ENCODE assay signal across 9 cellular contexts in the genomic region with DNA sequence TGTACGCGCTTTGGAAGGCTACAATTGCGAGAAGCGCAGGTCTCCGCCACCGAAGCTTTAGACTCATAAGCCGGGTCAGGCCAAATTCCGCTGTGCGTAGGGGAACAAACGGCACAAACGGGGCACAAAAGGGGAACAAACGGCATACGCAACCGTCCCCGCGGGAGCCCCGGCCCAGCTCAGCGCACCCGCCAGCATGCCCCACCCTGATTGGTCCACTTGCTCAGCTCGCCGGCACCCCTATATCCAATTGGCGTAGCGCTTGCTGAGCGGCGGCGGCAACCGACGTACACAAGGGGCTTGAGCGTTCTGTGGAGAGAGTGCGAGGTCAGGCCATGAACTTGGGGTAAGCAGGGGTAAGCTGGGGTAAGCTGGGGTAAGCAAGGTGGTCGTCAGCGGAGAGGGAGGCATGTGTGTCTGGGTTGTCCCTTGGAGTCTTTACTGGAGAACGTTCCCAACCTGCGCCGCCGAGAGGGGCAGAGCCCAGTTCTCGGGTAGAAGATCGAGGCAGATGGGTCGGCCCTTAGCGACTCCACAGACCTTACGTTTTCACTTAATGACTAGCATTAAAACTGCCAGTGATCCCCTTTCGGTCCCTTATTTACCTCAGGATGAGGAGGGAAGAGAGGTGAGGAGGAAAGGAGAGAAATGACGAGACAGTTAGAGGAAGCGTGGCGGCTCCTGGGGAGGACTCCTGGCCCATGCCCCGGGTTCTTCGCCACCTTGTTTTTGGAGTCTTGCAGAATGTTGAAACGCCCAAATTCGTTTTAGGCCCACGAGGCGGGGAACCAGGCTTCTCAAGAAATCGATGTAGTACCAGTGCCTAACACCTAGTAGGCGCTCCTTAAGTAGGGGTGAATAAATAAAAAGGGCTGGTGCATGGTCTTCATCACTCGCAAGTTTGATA. TPM values are rescaled to one million over a fixed set of nuclear protein-coding genes. Genes with fewer than 3 reads are reported as not detected.
DNase-seq lines count a peak whose midpoint lies in the region; ATAC-seq, FAIRE-seq and TF ChIP-seq lines count a peak whose summit lies in the region.
"Had no signal": no experiment of that assay in that cellular context is flagged by ENCODE, and none has a peak within 500 bp of the region (broad histone marks: within the 10 kb centered on the region; RNA-seq: fewer than 3 reads in every experiment).

CCDC66 (plus strand) TSS at position 268 of the 907 bp plus-strand sequence; CDS start at position 336, 68 bp downstream.

- ATAC-seq in GM18870 (IDR thresholded peaks at IDR 0.05; ENCODE audit: unreplicated experiment), result peak; percentile 91
- ATAC-seq in HG03135 (IDR thresholded peaks at IDR 0.05; ENCODE audit: unreplicated experiment), result peak; percentile 99

- FAIRE-seq in small intestine (lab: Jason Lieb, UNC), result no peak
- FAIRE-seq: endometrium had no signal

- WGBS in small intestine, 3 donors, result 0 to 1% (median 0%) methylated on average over 48 to 54 of the region's 54 CpGs

- no peaks in the 10 kb centered on the region for H3K4me1 ChIP-seq in breast epithelium
- H3K4me1 ChIP-seq in small intestine (ENCODE audit: control insufficient read depth in 2 of 2, insufficient read depth in 1 of 2, low read depth in 1 of 2, low read length in 1 of 2), result peaks cover 0 to 4% of the 10 kb centered on the region in 2 donors

- H3K27me3 ChIP-seq in AG04450 (ENCODE audit: control insufficient read depth, insufficient read depth, low read length), result peaks cover 4% of the 10 kb centered on the region
- no peaks in the 10 kb centered on the region for H3K27me3 ChIP-seq in breast epithelium
- peaks cover 0 to 1% of the 10 kb centered on the region in 2 donors for H3K27me3 ChIP-seq in small intestine (ENCODE audit: control insufficient read depth in 2 of 2, insufficient read depth in 2 of 2, low read length in 2 of 2)

- no peaks in the 10 kb centered on the region for H3K9me3 ChIP-seq in AG04450 (ENCODE audit: control insufficient read depth, insufficient read depth, low read length)
- no peaks in the 10 kb centered on the region for H3K9me3 ChIP-seq in breast epithelium
- no peaks in the 10 kb centered on the region for H3K9me3 ChIP-seq in small intestine (ENCODE audit: control insufficient read depth, low read depth)

- DNase-seq in AG04450 (ENCODE audit: low read depth, low spot score) (peak; percentile 82), NCI-H2196 (lab: John Stamatoyannopoulos, UW; ENCODE audit: unreplicated experiment) (peak; percentile 81), breast epithelium (ENCODE audit: low spot score in 2 of 2) (peak; percentile 93 to 94), iPS-NIHi11 (ENCODE audit: low spot score) (peak; percentile 96), small intestine (peak; percentile 92)

- H3K27ac ChIP-seq in AG04450 (ENCODE audit: low read depth, low read length), result peak within 1 kb of the TSS; percentile 88
- H3K27ac ChIP-seq in VCaP, result peak within 1 kb of the TSS; percentile 75
- H3K27ac ChIP-seq in breast epithelium, result peak within 1 kb of the TSS; percentile 92 to 94
- peak within 1 kb of the TSS; percentile 84 to 97 for H3K27ac ChIP-seq in small intestine (ENCODE audit: low read depth in 1 of 2, low read length in 1 of 2)

- intact Hi-C loops in breast epithelium (cut with DNase I; ENCODE audit: low total_unique reads), result no loop called here

- POLR2A ChIA-PET in AG04450 (lab: Yijun Ruan, JAX), result interaction anchor here (0.7 to 1.0 kb wide), 7 partner anchors 14 to 1602 kb away, joined by 3 to 7 read pairs (median 6); partner anchors contain the start of gene TASOR

- no peaks in the 10 kb centered on the region for H3K36me3 ChIP-seq in breast epithelium
- H3K36me3 ChIP-seq in small intestine (ENCODE audit: control insufficient read depth in 2 of 2, insufficient read depth in 2 of 2, low read length in 2 of 2), result no peaks in the 10 kb centered on the region

- H3K4me3 ChIP-seq in AG04450 (ENCODE audit: low read depth, low read length) (peak within 1 kb of the TSS; percentile 91), breast epithelium (peak within 1 kb of the TSS; percentile 71 to 81 (median 72)), small intestine (ENCODE audit: low read depth in 1 of 2, low read length in 2 of 2) (peak within 1 kb of the TSS; percentile 45 to 76)

- CTCF ChIA-PET in AG04450 (lab: Charles Lee), result interaction anchor here (1.0 to 2.2 kb wide), 2 partner anchors 116 to 439 kb away, joined by 4 to 7 read pairs; no protein-coding TSS in a partner anchor

- TF ChIP-seq CTCF in AG04450 (IDR thresholded peaks at IDR 0.05; ENCODE audit: low read depth, low read length) (peak; percentile 73), VCaP (conservative IDR thresholded peaks at IDR 0.05) (peak; percentile 81), breast epithelium (IDR thresholded peaks at IDR 0.05) (peak; percentile 20 to 78 (median 74))

- TF ChIP-seq POLR2A in breast epithelium (IDR thresholded peaks at IDR 0.05), result peak; percentile 91

RNA-seq across cellular contexts. Expression of gene CCDC66, which starts in this region (rescaled TPM):
- 7.8 and 12.9 TPM in 2 replicates for polyA plus RNA-seq in AG04450 (2011; rRNA removed)
- 13.4 and 24.7 TPM in 2 replicates for polyA minus RNA-seq in AG04450 (2011; rRNA and poly(A)+ RNA removed)
- total RNA-seq in breast epithelium, result 10 to 100 TPM; 34.6 to 67.0 (median 50.8) TPM
- 1 to 10 TPM; 3.5 to 6.0 (median 3.6) TPM for polyA plus RNA-seq in small intestine

Comparison
In these comparisons a context has a peak if more than half of its experiments do, and no peak if none do; other contexts are left out.
1. Peak in every context shown above with its lines: DNase-seq, ATAC-seq, H3K4me3 ChIP-seq and H3K27ac ChIP-seq.